8 cellular contexts compared by ENCODE assay signal in genomic region chr20:18276821-18277220, GRCh38. TPM values are rescaled to one million over a fixed set of nuclear protein-coding genes. Genes with fewer than 3 reads are reported as not detected.
DNase-seq lines count a peak whose midpoint lies in the region; ATAC-seq and TF ChIP-seq lines count a peak whose summit lies in the region.

No MANE protein-coding gene starts in this region.

- no peak overlapping the region for H3K4me3 ChIP-seq in GM06990 (replicated peaks; ENCODE audit: low read depth, low read length)
- H3K4me3 ChIP-seq in epithelial cell of proximal tubule (ENCODE audit: low read depth, low read length): no peak overlapping the region
- no peak overlapping the region for H3K4me3 ChIP-seq in naive thymus-derived CD4-positive, alpha-beta T cell (ENCODE audit: low read length)

- no peaks in the 10 kb centered on the region for H3K9me3 ChIP-seq in naive thymus-derived CD4-positive, alpha-beta T cell (ENCODE audit: control insufficient read depth in 2 of 3, low read length in 3 of 3)

- H3K27ac ChIP-seq in naive thymus-derived CD4-positive, alpha-beta T cell (ENCODE audit: low read depth, low read length): no peak overlapping the region

- no peaks in the 10 kb centered on the region for H3K36me3 ChIP-seq in GM06990 (ENCODE audit: control insufficient read depth, insufficient read depth, low read length)
- no peaks in the 10 kb centered on the region for H3K36me3 ChIP-seq in naive thymus-derived CD4-positive, alpha-beta T cell (ENCODE audit: control insufficient read depth in 2 of 3, insufficient read depth in 3 of 3, low read length in 3 of 3)

- DNase-seq in GM06990 (ENCODE audit: extremely low read depth, insufficient read length) (no peak), HPDE6-E6E7 (ENCODE audit: extremely low spot score) (peak; percentile 88), NCI-H82 (lab: John Stamatoyannopoulos, UW) (peak; percentile 85), epithelial cell of proximal tubule (ENCODE audit: low read depth) (no peak), superior temporal gyrus (ENCODE audit: extremely low spot score) (peak; percentile 88)
- DNase-seq in activated CD8-positive, alpha-beta memory T cell treated with anti-CD3 and anti-CD28 coated beads, Interleukin-2, amount 10 ng/mL, durations not matched to agents 7 days and 5 days: peak; percentile 78
- peak in 8 of 9 donors; percentile 12 to 62 (median 36) for DNase-seq in naive thymus-derived CD4-positive, alpha-beta T cell

- H3K4me1 Mint-ChIP-seq in activated CD8-positive, alpha-beta memory T cell treated with anti-CD3 and anti-CD28 coated beads, Interleukin-2, amount 10 ng/mL, durations not matched to agents 7 days and 5 days: peaks cover 6% of the 10 kb centered on the region
- peaks cover 0 to 6% (median 0%) of the 10 kb centered on the region in 7 donors for H3K4me1 Mint-ChIP-seq in naive thymus-derived CD4-positive, alpha-beta T cell

- H3K27ac Mint-ChIP-seq in activated CD8-positive, alpha-beta memory T cell treated with anti-CD3 and anti-CD28 coated beads, Interleukin-2, amount 10 ng/mL, durations not matched to agents 7 days and 5 days: no peak overlapping the region
- H3K27ac Mint-ChIP-seq in naive thymus-derived CD4-positive, alpha-beta T cell: no peak overlapping the region

- ATAC-seq in activated CD8-positive, alpha-beta memory T cell treated with anti-CD3 and anti-CD28 coated beads, Interleukin-2, amount 10 ng/mL, durations not matched to agents 7 days and 5 days: peak; percentile 88
- ATAC-seq in naive thymus-derived CD4-positive, alpha-beta T cell: peak; percentile 74
- ATAC-seq in HG03139 (IDR thresholded peaks at IDR 0.05; ENCODE audit: unreplicated experiment): no peak

- no peaks in the 10 kb centered on the region for H3K36me3 Mint-ChIP-seq in activated CD8-positive, alpha-beta memory T cell treated with anti-CD3 and anti-CD28 coated beads, Interleukin-2, amount 10 ng/mL, durations not matched to agents 7 days and 5 days
- H3K36me3 Mint-ChIP-seq in naive thymus-derived CD4-positive, alpha-beta T cell: no peaks in the 10 kb centered on the region

- CTCF ChIA-PET in activated CD8-positive, alpha-beta memory T cell treated with anti-CD3 and anti-CD28 coated beads, Interleukin-2, amount 10 ng/mL, durations not matched to agents 7 days and 5 days (lab: Charles Lee): interaction anchor here (0.8 to 1.9 kb wide), 6 partner anchors 9 to 221 kb away, joined by 3 to 8 read pairs (median 4); partner anchors contain the start of genes KAT14 and PET117
- CTCF ChIA-PET in naive thymus-derived CD4-positive, alpha-beta T cell (lab: Charles Lee): interaction anchor here (0.7 to 1.2 kb wide), 3 partner anchors 140 to 1571 kb away, joined by 3 read pairs; partner anchors contain the start of genes KAT14 and PET117

- intact Hi-C loops in naive thymus-derived CD4-positive, alpha-beta T cell (cut with micrococcal nuclease): loop anchor here (1.0 to 10.0 kb wide), 5 partner anchors 11 to 1475 kb away; partner anchors contain the start of gene ZNF133 (in 1 of the 2)

- H3K27me3 Mint-ChIP-seq in activated CD8-positive, alpha-beta memory T cell treated with anti-CD3 and anti-CD28 coated beads, Interleukin-2, amount 10 ng/mL, durations not matched to agents 7 days and 5 days: peaks cover 56% of the 10 kb centered on the region
- H3K27me3 Mint-ChIP-seq in naive thymus-derived CD4-positive, alpha-beta T cell: peaks cover 43 to 67% (median 50%) of the 10 kb centered on the region in 5 donors

- H3K4me1 ChIP-seq in naive thymus-derived CD4-positive, alpha-beta T cell (ENCODE audit: control insufficient read depth in 2 of 2, insufficient read depth in 2 of 2, low read length in 2 of 2): no peaks in the 10 kb centered on the region

- H3K27me3 ChIP-seq in GM06990 (replicated peaks; ENCODE audit: control insufficient read depth, insufficient read depth, low read length): no peaks in the 10 kb centered on the region
- H3K27me3 ChIP-seq in naive thymus-derived CD4-positive, alpha-beta T cell (ENCODE audit: control insufficient read depth in 2 of 2, insufficient read depth in 2 of 2, low read length in 2 of 2): peaks cover 2 to 4% of the 10 kb centered on the region in 2 donors

- H3K9me3 Mint-ChIP-seq in activated CD8-positive, alpha-beta memory T cell treated with anti-CD3 and anti-CD28 coated beads, Interleukin-2, amount 10 ng/mL, durations not matched to agents 7 days and 5 days (ENCODE audit: low read depth): no peaks in the 10 kb centered on the region
- peaks cover 0 to 3% (median 0%) of the 10 kb centered on the region in 11 donors for H3K9me3 Mint-ChIP-seq in naive thymus-derived CD4-positive, alpha-beta T cell

- peak; percentile 93 for TF ChIP-seq CTCF in GM06990 (IDR thresholded peaks at IDR 0.05; ENCODE audit: insufficient read depth, low read length, poor library complexity, severe bottlenecking)
- peak; percentile 92 for TF ChIP-seq CTCF in epithelial cell of proximal tubule (conservative IDR thresholded peaks at IDR 0.05; ENCODE audit: low read depth, low read length)

- POLR2A ChIA-PET in naive thymus-derived CD4-positive, alpha-beta T cell (lab: Charles Lee): no interaction called here

- no peak overlapping the region for H3K4me3 Mint-ChIP-seq in activated CD8-positive, alpha-beta memory T cell treated with anti-CD3 and anti-CD28 coated beads, Interleukin-2, amount 10 ng/mL, durations not matched to agents 7 days and 5 days
- H3K4me3 Mint-ChIP-seq in naive thymus-derived CD4-positive, alpha-beta T cell: no peak overlapping the region

RNA-seq across cellular contexts. Expression of gene ZNF133, which starts 11.5 kb away (rescaled TPM):
- 10 to 100 TPM in 1 of 2 experiments, 1 to 10 TPM in 1; 8.3 to 10.3 TPM for total RNA-seq in activated CD8-positive, alpha-beta memory T cell treated with anti-CD3 and anti-CD28 coated beads, Interleukin-2, amount 10 ng/mL, durations not matched to agents 7 days and 5 days
- 7.7 and 16.1 TPM in 2 replicates for total RNA-seq in epithelial cell of proximal tubule
- total RNA-seq in naive thymus-derived CD4-positive, alpha-beta T cell: 10 to 100 TPM in 2 of 5 experiments, 1 to 10 TPM in 3; 6.5 to 11.5 (median 9.4) TPM
- polyA plus RNA-seq in naive thymus-derived CD4-positive, alpha-beta T cell: 10 to 100 TPM in 1 of 2 donors, 1 to 10 TPM in 1; 9.2 to 12.6 TPM

Comparison
In these comparisons a context has a peak if more than half of its experiments do, and no peak if none do; other contexts are left out.
1. DNase-seq: peak in HPDE6-E6E7 (single experiment), NCI-H82 (single experiment), activated CD8-positive, alpha-beta memory T cell treated with anti-CD3 and anti-CD28 coated beads, Interleukin-2, amount 10 ng/mL, durations not matched to agents 7 days and 5 days (single experiment), naive thymus-derived CD4-positive, alpha-beta T cell (8 of 9) and superior temporal gyrus (single experiment); none in GM06990 (single experiment) and epithelial cell of proximal tubule (single experiment).